In genomic region chr22:49238181-49239141, GRCh38 we compare ENCODE assay signal across 18 cellular contexts.
"Had no signal": no experiment of that assay in that cellular context is flagged by ENCODE, and none has a peak within 500 bp of the region (broad histone marks: within the 10 kb centered on the region; RNA-seq: fewer than 3 reads in every experiment).

No MANE protein-coding gene starts in this region.

- H3K4me1 Mint-ChIP-seq: memory B cell; stimulated activated naive CD8-positive, alpha-beta T cell treated with anti-CD3 and anti-CD28 coated beads, Interleukin-15, amount 100 ng/mL, for 72 hours had no signal

- H3K36me3 Mint-ChIP-seq: memory B cell; natural killer cell treated with Interleukin-12 subunit alpha and Interleukin-12 subunit beta and Interleukin-15 and Interleukin-18, amount 100 ng/mL, for 72 hours had no signal

- H3K27ac Mint-ChIP-seq: activated T-helper 1 cell treated with anti-CD3 and anti-CD28 coated beads, Interleukin-12 subunit alpha, Interleukin-12 subunit beta, Interleukin-2, Interleukin-4 antibody, amounts not matched to agents 30 ng/mL and 10 ng/mL and 1 ng/mL, durations not matched to agents 14 hours and 24 hours and 36 hours; endodermal cell; memory B cell; natural killer cell treated with Interleukin-12 subunit alpha and Interleukin-12 subunit beta and Interleukin-15 and Interleukin-18, amount 100 ng/mL, for 72 hours had no signal

- H3K27me3 ChIP-seq: ascending aorta had no signal

- DNase-seq: activated CD4-positive, alpha-beta T cell treated with anti-CD3 and anti-CD28 coated beads, Interleukin-2, amount 50 U/mL, for 48 hours; activated CD4-positive, CD25-positive, alpha-beta regulatory T cell treated with anti-CD3 and anti-CD28 coated beads, Interleukin-2, amount 50 U/mL, for 72 hours; activated naive CD4-positive, alpha-beta T cell; endodermal cell; occipital lobe; sigmoid colon; stimulated activated CD4-positive, alpha-beta T cell treated with anti-CD3 and anti-CD28 coated beads, Interleukin-1b, Interleukin-23, amount 100 ng/mL, for 48 hours; stimulated activated naive CD8-positive, alpha-beta T cell treated with anti-CD3 and anti-CD28 coated beads, Interleukin-15, amount 100 ng/mL, for 72 hours; T-helper 1 cell had no signal

- H3K27ac ChIP-seq: ascending aorta, breast epithelium, gastroesophageal sphincter, sigmoid colon, thoracic aorta had no signal

- H3K9me3 ChIP-seq: ascending aorta, breast epithelium, gastroesophageal sphincter, sigmoid colon, thoracic aorta had no signal

- H3K9me3 Mint-ChIP-seq: activated T-helper 1 cell treated with anti-CD3 and anti-CD28 coated beads, Interleukin-12 subunit alpha, Interleukin-12 subunit beta, Interleukin-2, Interleukin-4 antibody, amounts not matched to agents 30 ng/mL and 10 ng/mL and 1 ng/mL, durations not matched to agents 14 hours and 24 hours and 36 hours; endodermal cell; natural killer cell treated with Interleukin-12 subunit alpha and Interleukin-12 subunit beta and Interleukin-15 and Interleukin-18, amount 100 ng/mL, for 72 hours; stimulated activated naive CD8-positive, alpha-beta T cell treated with anti-CD3 and anti-CD28 coated beads, Interleukin-15, amount 100 ng/mL, for 72 hours had no signal

- H3K4me1 ChIP-seq: ascending aorta, breast epithelium, gastroesophageal sphincter, sigmoid colon had no signal

- ATAC-seq: gastroesophageal sphincter; left lobe of liver; natural killer cell treated with Interleukin-12 subunit alpha and Interleukin-12 subunit beta and Interleukin-15 and Interleukin-18, amount 100 ng/mL, for 72 hours; SK-N-SH treated with all-trans-retinoic acid at 6 μM for 48 hours; stimulated activated naive CD8-positive, alpha-beta T cell treated with anti-CD3 and anti-CD28 coated beads, Interleukin-15, amount 100 ng/mL, for 72 hours had no signal

- H3K4me3 Mint-ChIP-seq: activated T-helper 1 cell treated with anti-CD3 and anti-CD28 coated beads, Interleukin-12 subunit alpha, Interleukin-12 subunit beta, Interleukin-2, Interleukin-4 antibody, amounts not matched to agents 30 ng/mL and 10 ng/mL and 1 ng/mL, durations not matched to agents 14 hours and 24 hours and 36 hours; endodermal cell; memory B cell; natural killer cell treated with Interleukin-12 subunit alpha and Interleukin-12 subunit beta and Interleukin-15 and Interleukin-18, amount 100 ng/mL, for 72 hours; stimulated activated naive CD8-positive, alpha-beta T cell treated with anti-CD3 and anti-CD28 coated beads, Interleukin-15, amount 100 ng/mL, for 72 hours had no signal

- H3K36me3 ChIP-seq: ascending aorta, breast epithelium, gastroesophageal sphincter, sigmoid colon, thoracic aorta had no signal

- H3K4me3 ChIP-seq: ascending aorta, breast epithelium, gastroesophageal sphincter, sigmoid colon, thoracic aorta had no signal
